In genomic region chr22:22753526-22754267, GRCh38 we compare ENCODE assay signal across 8 cellular contexts.
DNase-seq lines count a peak whose midpoint lies in the region; ATAC-seq lines count a peak whose summit lies in the region.

No MANE protein-coding gene starts in this region.

- no peak for ATAC-seq in HG02973 (IDR thresholded peaks at IDR 0.05; ENCODE audit: unreplicated experiment)

- DNase-seq in NK-92 treated with Interleukin-12 subunit alpha and Interleukin-12 subunit beta, amount 100 ng/mL, for 24 hours (lab: John Stamatoyannopoulos, UW), result peak; percentile 42
- DNase-seq in NK-92 (lab: John Stamatoyannopoulos, UW; ENCODE audit: unreplicated experiment) (no peak), NCI-H1105 (lab: John Stamatoyannopoulos, UW) (peak; percentile 2), cerebellar cortex (ENCODE audit: low spot score) (peak; percentile 18), lung microvascular endothelial cell (ENCODE audit: low read depth in 2 of 2) (peak; percentile 26 to 34)
- peak; percentile 75 for DNase-seq in activated CD4-positive, CD25-positive, alpha-beta regulatory T cell treated with anti-CD3 and anti-CD28 coated beads, Interleukin-2, amount 50 U/mL, for 72 hours
- peak; percentile 55 to 65 for DNase-seq in stimulated activated CD8-positive, alpha-beta memory T cell treated with anti-CD3 and anti-CD28 coated beads, Interleukin-7, amount 100 ng/mL, for 4 hours (ENCODE audit: low read depth in 2 of 2)
